In genomic region chr16:88974080-88974479, GRCh38 we compare ENCODE assay signal across 23 cellular contexts.
"Had no signal": no experiment of that assay in that cellular context is flagged by ENCODE, and none has a peak within 500 bp of the region (broad histone marks: within the 10 kb centered on the region; RNA-seq: fewer than 3 reads in every experiment).

No MANE protein-coding gene starts in this region.

- DNase-seq: activated CD4-positive, alpha-beta T cell treated with anti-CD3 and anti-CD28 coated beads, Interleukin-2, amount 50 U/mL, for 1 hour; activated CD8-positive, alpha-beta memory T cell treated with anti-CD3 and anti-CD28 coated beads for 24 hours; activated gamma-delta T cell treated with Interleukin-2 at 50 U/mL for 16 hours; activated naive CD8-positive, alpha-beta T cell treated with anti-CD3 and anti-CD28 coated beads for 36 hours; amygdala; body of pancreas; caudate nucleus; colonic mucosa; kidney glomerular epithelial cell; left ventricle myocardium superior; mesendoderm; right lobe of liver; stimulated activated CD4-positive, alpha-beta T cell treated with anti-CD3 and anti-CD28 coated beads, Interleukin-4, amount 100 ng/mL, for 4 hours; stimulated activated CD8-positive, alpha-beta memory T cell treated with anti-CD3 and anti-CD28 coated beads, Interleukin-4, amount 100 ng/mL, for 48 hours had no signal

- H3K27ac Mint-ChIP-seq: activated naive CD8-positive, alpha-beta T cell treated with anti-CD3 and anti-CD28 coated beads for 36 hours; stimulated activated naive CD8-positive, alpha-beta T cell treated with anti-CD3 and anti-CD28 coated beads, Interleukin-15, Interleukin-2, amounts not matched to agents 100 ng/mL and 50 ng/mL, for 24 hours; T-helper 2 cell treated with Interferon-gamma antibody and Interleukin-4, amounts not matched to agents 5 μg/mL and 100 μg/mL, for 36 hours; type B pancreatic cell had no signal

- H3K4me3 Mint-ChIP-seq: activated naive CD8-positive, alpha-beta T cell treated with anti-CD3 and anti-CD28 coated beads for 36 hours; nephron; stimulated activated naive CD8-positive, alpha-beta T cell treated with anti-CD3 and anti-CD28 coated beads, Interleukin-15, Interleukin-2, amounts not matched to agents 100 ng/mL and 50 ng/mL, for 24 hours; T-helper 2 cell treated with Interferon-gamma antibody and Interleukin-4, amounts not matched to agents 5 μg/mL and 100 μg/mL, for 36 hours; type B pancreatic cell had no signal

- H3K4me2 ChIP-seq: smooth muscle cell had no signal

- H3K4me1 ChIP-seq: body of pancreas, colonic mucosa, prostate gland, right lobe of liver had no signal

- H3K4me1 Mint-ChIP-seq: activated naive CD8-positive, alpha-beta T cell treated with anti-CD3 and anti-CD28 coated beads for 36 hours had no signal

- H3K36me3 Mint-ChIP-seq: activated naive CD8-positive, alpha-beta T cell treated with anti-CD3 and anti-CD28 coated beads for 36 hours; type B pancreatic cell had no signal

- H3K36me3 ChIP-seq: colonic mucosa, prostate gland, right lobe of liver, suprapubic skin had no signal

- ATAC-seq: activated CD4-positive, CD25-positive, alpha-beta regulatory T cell treated with anti-CD3 and anti-CD28 coated beads, Interleukin-2, amount 50 U/mL, for 24 hours; body of pancreas; esophagus mucosa; left ventricle myocardium superior; right lobe of liver had no signal

- H3K9me3 Mint-ChIP-seq: activated naive CD8-positive, alpha-beta T cell treated with anti-CD3 and anti-CD28 coated beads for 36 hours; nephron; stimulated activated naive CD8-positive, alpha-beta T cell treated with anti-CD3 and anti-CD28 coated beads, Interleukin-15, Interleukin-2, amounts not matched to agents 100 ng/mL and 50 ng/mL, for 24 hours; T-helper 2 cell treated with Interferon-gamma antibody and Interleukin-4, amounts not matched to agents 5 μg/mL and 100 μg/mL, for 36 hours; type B pancreatic cell had no signal

- H3K4me3 ChIP-seq: body of pancreas, colonic mucosa, prostate gland, right lobe of liver, smooth muscle cell, suprapubic skin had no signal

- H3K27me3 ChIP-seq: colonic mucosa, right lobe of liver had no signal

- H3K9me3 ChIP-seq: body of pancreas, colonic mucosa, prostate gland, right lobe of liver, suprapubic skin had no signal

- H3K27ac ChIP-seq: body of pancreas, colonic mucosa, prostate gland, right lobe of liver, suprapubic skin had no signal
